In genomic region chr3:123719101-123719751, GRCh38 we compare ENCODE assay signal across 8 cellular contexts.
DNase-seq lines count a peak whose midpoint lies in the region; ATAC-seq and TF ChIP-seq lines count a peak whose summit lies in the region.
"Not testable (repeated sequence)": the region's sequence is repeated elsewhere in the genome, so short reads cannot be mapped to it uniquely, and the experiment has no call there.

No MANE protein-coding gene starts in this region.

- RAD21 ChIA-PET in HCT116 (lab: Charles Lee; ENCODE audit: low non-redundant PET in 1 of 2, low total read pairs in 2 of 2, uncharacterized antibody in 2 of 2, unreplicated experiment in 2 of 2): interaction anchor here (0.6 to 2.1 kb wide), 3 partner anchors 17 to 75 kb away, joined by 3 to 5 read pairs (median 3); no protein-coding TSS in a partner anchor

- TF ChIP-seq CTCF in CD14-positive monocyte (IDR thresholded peaks at IDR 0.05) (peak; percentile 71), HCT116 (IDR thresholded peaks at IDR 0.05 in 2 of 3, conservative IDR thresholded peaks at IDR 0.05 in 1 of 3; ENCODE audit: borderline replicate concordance in 1 of 3, insufficient read depth in 1 of 3, low read depth in 2 of 3, low read length in 2 of 3) (peak; percentile 70 to 80 (median 70)), foreskin fibroblast (IDR thresholded peaks at IDR 0.05; ENCODE audit: low read depth, low read length) (peak; percentile 70), mucosa of descending colon (IDR thresholded peaks at IDR 0.05) (peak; percentile 52)

- not testable (repeated sequence) for BruUV-seq in HCT116 (replicated peaks; lab: Mats Ljungman, UMichigan)

- peak overlapping the region in 1 of 7 donors; percentile 57 for H3K27ac Mint-ChIP-seq in CD14-positive monocyte
- not testable (repeated sequence) for H3K27ac Mint-ChIP-seq in activated naive CD8-positive, alpha-beta T cell treated with anti-CD3 and anti-CD28 coated beads for 36 hours

- not testable (repeated sequence) for H3K36me3 ChIP-seq in HCT116 (ENCODE audit: control insufficient read depth in 1 of 2, insufficient read depth in 2 of 2, low read length in 2 of 2); mucosa of descending colon (ENCODE audit: low read depth)

- not testable (repeated sequence) for H3K9me2 ChIP-seq in HCT116 (ENCODE audit: insufficient read depth)

- not testable (repeated sequence) for H3K9me3 ChIP-seq in HCT116 (ENCODE audit: control insufficient read depth in 1 of 2, insufficient read depth in 1 of 2, low read depth in 1 of 2, low read length in 2 of 2); mucosa of descending colon

- H3K36me3 Mint-ChIP-seq in CD14-positive monocyte; activated naive CD8-positive, alpha-beta T cell treated with anti-CD3 and anti-CD28 coated beads for 36 hours: not testable (repeated sequence)

- not testable (repeated sequence) for H4K20me1 ChIP-seq in HCT116 (ENCODE audit: insufficient read depth)

- not testable (repeated sequence) for TF ChIP-seq POLR2A in HCT116 (IDR thresholded peaks at IDR 0.05; ENCODE audit: borderline replicate concordance, extremely low read depth, insufficient read depth, insufficient read length)

- POLR2A ChIA-PET in HCT116 (lab: Charles Lee): not testable (repeated sequence)

- not testable (repeated sequence) for H3K79me2 ChIP-seq in HCT116 (ENCODE audit: insufficient read depth, low read length)

- not testable (repeated sequence) for H2AFZ ChIP-seq in HCT116 (ENCODE audit: low read depth, low read length, poor library complexity, severe bottlenecking)

- H3K27ac ChIP-seq in HCT116 (ENCODE audit: low read depth, low read length): not testable (repeated sequence)

- not testable (repeated sequence) for H3K27me3 ChIP-seq in HCT116 (ENCODE audit: insufficient read depth, low read length)

- not testable (repeated sequence) for H3K27me3 Mint-ChIP-seq in CD14-positive monocyte (ENCODE audit: low read depth in 3 of 3); activated naive CD8-positive, alpha-beta T cell treated with anti-CD3 and anti-CD28 coated beads for 36 hours

- peaks cover 12% of the 10 kb centered on the region for H3K4me1 Mint-ChIP-seq in CD14-positive monocyte
- not testable (repeated sequence) for H3K4me1 Mint-ChIP-seq in activated naive CD8-positive, alpha-beta T cell treated with anti-CD3 and anti-CD28 coated beads for 36 hours

- intact Hi-C loops in CD14-positive monocyte (cut with micrococcal nuclease): not testable (repeated sequence)
- intact Hi-C loops in HCT116 (cut with micrococcal nuclease): loop anchor here (1.0 kb wide), 1 partner anchor 67 kb away; no protein-coding TSS in a partner anchor
- intact Hi-C loops in mucosa of descending colon (cut with DNase I, micrococcal nuclease): loop anchor here in 1 of 2 donors (5.0 kb wide), 1 partner anchor 62 kb away; no protein-coding TSS in a partner anchor

- not testable (repeated sequence) for H3K4me1 ChIP-seq in HCT116 (ENCODE audit: control insufficient read depth in 1 of 2, insufficient read depth in 2 of 2, low read length in 2 of 2); mucosa of descending colon (ENCODE audit: low read depth)

- not testable (repeated sequence) for H3K9me3 Mint-ChIP-seq in CD14-positive monocyte; activated naive CD8-positive, alpha-beta T cell treated with anti-CD3 and anti-CD28 coated beads for 36 hours

- not testable (repeated sequence) for H3K4me2 ChIP-seq in HCT116 (ENCODE audit: low read length)

- peak; percentile 88 for ATAC-seq in HCT116
- ATAC-seq in mucosa of descending colon: peak; percentile 77

- DNase-seq in CD14-positive monocyte (ENCODE audit: low spot score): not testable (repeated sequence)
- peak; percentile 32 for DNase-seq in HCT116 (ENCODE audit: low read depth, low spot score)
- peak; percentile 61 for DNase-seq in NCI-H2107 (lab: John Stamatoyannopoulos, UW)
- peak; percentile 41 for DNase-seq in SKM-1 treated with dmso at 0.1 percent for 144 hours (lab: John Stamatoyannopoulos, UW; ENCODE audit: unreplicated experiment)
- DNase-seq in activated naive CD8-positive, alpha-beta T cell treated with anti-CD3 and anti-CD28 coated beads for 36 hours: peak; percentile 36
- DNase-seq in foreskin fibroblast: peak; percentile 69 to 90
- DNase-seq in mucosa of descending colon: peak; percentile 66 to 86 (median 81)
- DNase-seq in stimulated activated CD4-positive, alpha-beta T cell treated with anti-CD3 and anti-CD28 coated beads, Interleukin-4, amount 100 ng/mL, for 4 hours: peak; percentile 13 to 32

- H3K4me3 Mint-ChIP-seq in CD14-positive monocyte; activated naive CD8-positive, alpha-beta T cell treated with anti-CD3 and anti-CD28 coated beads for 36 hours: not testable (repeated sequence)

- H3K4me3 ChIP-seq in HCT116 (replicated peaks in 1 of 2; ENCODE audit: low read depth in 1 of 2, low read length in 2 of 2); foreskin fibroblast (ENCODE audit: low read depth in 1 of 2, low read length in 2 of 2); mucosa of descending colon: not testable (repeated sequence)

- not testable (repeated sequence) for H3K9ac ChIP-seq in HCT116 (ENCODE audit: low read length)

- peak; percentile 72 for TF ChIP-seq RAD21 in HCT116 (IDR thresholded peaks at IDR 0.05; ENCODE audit: low read depth)

- CTCF ChIA-PET in HCT116 (lab: Charles Lee): interaction anchor here (1.1 to 1.5 kb wide), 2 partner anchors 66 to 77 kb away, joined by 4 to 20 read pairs; no protein-coding TSS in a partner anchor
